In the genomic region with DNA sequence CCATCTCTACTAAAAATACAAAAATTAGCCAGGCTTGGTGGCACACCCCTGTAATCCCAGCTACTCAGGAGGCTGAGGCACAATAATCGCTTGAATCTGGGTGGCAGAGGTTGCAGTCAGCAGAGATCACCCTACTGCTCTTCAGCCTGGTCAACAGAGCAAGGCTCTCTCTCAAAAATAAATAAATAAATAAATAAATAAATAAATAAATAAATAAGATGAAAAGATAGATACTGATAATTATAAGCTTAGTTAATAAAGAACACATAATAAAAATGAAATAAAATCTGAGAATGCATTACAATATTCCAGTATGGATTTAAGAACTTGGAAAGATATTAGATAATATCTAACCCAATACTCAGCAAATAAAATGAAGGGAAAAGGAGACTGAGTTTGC, we compare ENCODE assay signal across 29 cellular contexts.
"Had no signal": no experiment of that assay in that cellular context is flagged by ENCODE, and none has a peak within 500 bp of the region (broad histone marks: within the 10 kb centered on the region; RNA-seq: fewer than 3 reads in every experiment).

No MANE protein-coding gene starts in this region.

- H3K36me3 ChIP-seq: colonic mucosa, esophagus muscularis mucosa, esophagus squamous epithelium, gastrocnemius medialis, gastroesophageal sphincter, heart left ventricle, heart right ventricle had no signal

- H3K27ac ChIP-seq: colonic mucosa, coronary artery, dorsolateral prefrontal cortex, epithelial cell of prostate, esophagus muscularis mucosa, esophagus squamous epithelium, foreskin keratinocyte, gastrocnemius medialis, gastroesophageal sphincter, heart left ventricle, heart right ventricle, hepatocyte had no signal

- DNase-seq: colonic mucosa; cortex of kidney; dermis blood vessel endothelial cell; dorsolateral prefrontal cortex; effector CD4-positive, alpha-beta T cell; effector CD8-positive, alpha-beta T cell; effector memory CD4-positive, alpha-beta T cell; effector memory CD8-positive, alpha-beta T cell; endodermal cell; erythroblast; esophagus squamous epithelium; foreskin fibroblast; foreskin keratinocyte; foreskin melanocyte; gastrocnemius medialis; glutamatergic neuron; head of caudate nucleus; heart left ventricle; heart right ventricle had no signal

- H3K4me1 ChIP-seq: colonic mucosa, esophagus muscularis mucosa, esophagus squamous epithelium, foreskin keratinocyte, gastrocnemius medialis, gastroesophageal sphincter, heart left ventricle, heart right ventricle had no signal

- H3K4me2 ChIP-seq: hepatocyte had no signal

- H3K9me3 ChIP-seq: colonic mucosa, esophagus muscularis mucosa, esophagus squamous epithelium, gastrocnemius medialis had no signal

- H3K4me3 ChIP-seq: colonic mucosa, coronary artery, dorsolateral prefrontal cortex, esophagus muscularis mucosa, esophagus squamous epithelium, gastrocnemius medialis, gastroesophageal sphincter, heart left ventricle, heart right ventricle, hepatocyte had no signal

- ATAC-seq: effector memory CD8-positive, alpha-beta T cell; esophagus mucosa; foreskin keratinocyte; gastrocnemius medialis; gastroesophageal sphincter; heart left ventricle; heart right ventricle had no signal

- FAIRE-seq: colon, endometrium, endothelial cell of umbilical vein, frontal cortex had no signal
